Comparison of ENCODE assay signal across 31 cellular contexts in the genomic region with DNA sequence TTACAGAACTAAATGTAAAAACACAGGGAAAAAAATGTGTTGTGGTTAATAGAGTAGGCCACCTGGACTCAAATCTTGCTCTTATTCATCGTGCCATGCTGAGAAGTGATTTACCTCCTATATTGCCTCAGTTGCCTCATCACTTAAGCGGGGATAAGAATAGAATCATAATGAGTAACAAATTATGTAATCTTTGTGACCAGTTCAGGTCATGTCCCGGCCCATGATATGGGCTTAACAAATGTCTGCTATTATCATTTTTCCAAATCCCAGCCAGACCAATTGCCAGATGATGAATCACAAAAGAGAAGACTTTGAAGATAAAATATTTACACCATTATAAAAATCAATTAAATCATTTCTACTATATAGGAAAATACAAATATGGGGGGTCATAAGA.
"Had no signal": no experiment of that assay in that cellular context is flagged by ENCODE, and none has a peak within 500 bp of the region (broad histone marks: within the 10 kb centered on the region; RNA-seq: fewer than 3 reads in every experiment).

No MANE protein-coding gene starts in this region.

- H3K36me3 Mint-ChIP-seq: activated CD4-positive, alpha-beta memory T cell treated with anti-CD3 and anti-CD28 coated beads for 36 hours; activated CD8-positive, alpha-beta memory T cell treated with anti-CD3 and anti-CD28 coated beads, Interleukin-2, amount 10 ng/mL, durations not matched to agents 7 days and 5 days; activated naive CD4-positive, alpha-beta T cell treated with anti-CD3 and anti-CD28 coated beads, Interleukin-2, amount 10 ng/mL, durations not matched to agents 7 days and 5 days; activated naive CD4-positive, alpha-beta T cell treated with anti-CD3 and anti-CD28 coated beads, Interleukin-2, amount 50 U/mL, for 72 hours; activated naive CD8-positive, alpha-beta T cell treated with anti-CD3 and anti-CD28 coated beads, Interleukin-2, amount 10 ng/mL, durations not matched to agents 7 days and 5 days; T-cell had no signal

- H3K4me1 Mint-ChIP-seq: activated CD4-positive, alpha-beta T cell treated with anti-CD3 and anti-CD28 coated beads for 36 hours; activated CD4-positive, alpha-beta T cell treated with anti-CD3 and anti-CD28 coated beads, Interleukin-2, amount 10 ng/mL, durations not matched to agents 24 days and 14 days; activated CD8-positive, alpha-beta memory T cell treated with anti-CD3 and anti-CD28 coated beads, Interleukin-2, amount 10 ng/mL, durations not matched to agents 7 days and 5 days; activated naive CD4-positive, alpha-beta T cell treated with anti-CD3 and anti-CD28 coated beads, Interleukin-2, amount 10 ng/mL, durations not matched to agents 7 days and 5 days; activated naive CD8-positive, alpha-beta T cell treated with anti-CD3 and anti-CD28 coated beads, Interleukin-2, amount 10 ng/mL, durations not matched to agents 7 days and 5 days; T-cell; T-helper 17 cell had no signal

- H3K4me3 Mint-ChIP-seq: activated CD4-positive, alpha-beta memory T cell treated with anti-CD3 and anti-CD28 coated beads for 36 hours; activated CD4-positive, alpha-beta T cell treated with anti-CD3 and anti-CD28 coated beads for 36 hours; activated CD4-positive, alpha-beta T cell treated with anti-CD3 and anti-CD28 coated beads, Interleukin-2, amount 10 ng/mL, durations not matched to agents 24 days and 14 days; activated CD8-positive, alpha-beta memory T cell treated with anti-CD3 and anti-CD28 coated beads, Interleukin-2, amount 10 ng/mL, durations not matched to agents 7 days and 5 days; activated CD8-positive, alpha-beta T cell treated with anti-CD3 and anti-CD28 coated beads, Interleukin-2, amount 10 ng/mL, durations not matched to agents 7 days and 5 days; activated naive CD4-positive, alpha-beta T cell treated with anti-CD3 and anti-CD28 coated beads, Interleukin-2, amount 10 ng/mL, durations not matched to agents 7 days and 5 days; activated naive CD8-positive, alpha-beta T cell treated with anti-CD3 and anti-CD28 coated beads, Interleukin-2, amount 10 ng/mL, durations not matched to agents 7 days and 5 days; activated T-cell treated with anti-CD3 and anti-CD28 coated beads, Interleukin-2, amount 50 U/mL, for 24 hours; activated T-cell treated with anti-CD3 and anti-CD28 coated beads, Interleukin-2, amount 50 U/mL, for 72 hours; endodermal cell; T-cell; T-helper 17 cell; T-helper 2 cell treated with Interferon-gamma antibody and Interleukin-4, amounts not matched to agents 5 μg/mL and 100 μg/mL, for 36 hours had no signal

- H3K27me3 ChIP-seq: ascending aorta, cardiac muscle cell, colonic mucosa, foreskin keratinocyte, gastrocnemius medialis, heart left ventricle had no signal

- H3K4me3 ChIP-seq: ascending aorta, cardiac muscle cell, colonic mucosa, gastrocnemius medialis, heart left ventricle had no signal

- DNase-seq: activated CD4-positive, alpha-beta memory T cell treated with anti-CD3 and anti-CD28 coated beads for 36 hours; activated CD4-positive, alpha-beta T cell treated with anti-CD3 and anti-CD28 coated beads for 36 hours; activated CD4-positive, alpha-beta T cell treated with anti-CD3 and anti-CD28 coated beads, Interleukin-2, amount 10 ng/mL, durations not matched to agents 24 days and 14 days; activated CD4-positive, CD25-positive, alpha-beta regulatory T cell; activated CD4-positive, CD25-positive, alpha-beta regulatory T cell treated with anti-CD3 and anti-CD28 coated beads, Interleukin-2, amount 50 U/mL, for 72 hours; activated CD8-positive, alpha-beta memory T cell treated with anti-CD3 and anti-CD28 coated beads, Interleukin-2, amount 10 ng/mL, durations not matched to agents 7 days and 5 days; activated CD8-positive, alpha-beta memory T cell treated with anti-CD3 and anti-CD28 coated beads, Interleukin-2, amount 50 U/mL, for 4 hours; activated CD8-positive, alpha-beta T cell treated with anti-CD3 and anti-CD28 coated beads, Interleukin-2, amount 10 ng/mL, durations not matched to agents 7 days and 5 days; activated gamma-delta T cell; activated naive CD4-positive, alpha-beta T cell; activated naive CD4-positive, alpha-beta T cell treated with anti-CD3 and anti-CD28 coated beads, Interleukin-2, amount 10 ng/mL, durations not matched to agents 7 days and 5 days; activated naive CD8-positive, alpha-beta T cell treated with anti-CD3 and anti-CD28 coated beads, Interleukin-2, amount 10 ng/mL, durations not matched to agents 7 days and 5 days; activated T-cell treated with anti-CD3 and anti-CD28 coated beads, Interleukin-2, amount 50 U/mL, for 24 hours; activated T-cell treated with anti-CD3 and anti-CD28 coated beads, Interleukin-2, amount 50 U/mL, for 72 hours; central memory CD4-positive, alpha-beta T cell; cerebellar nuclear complex; colonic mucosa; effector memory CD4-positive, alpha-beta T cell; endodermal cell; foreskin keratinocyte; gastrocnemius medialis; glutamatergic neuron; heart left ventricle; SW 1271; T-cell; T-helper 17 cell; T1000 had no signal

- H3K27ac Mint-ChIP-seq: activated CD4-positive, alpha-beta memory T cell treated with anti-CD3 and anti-CD28 coated beads for 36 hours; activated CD4-positive, alpha-beta T cell treated with anti-CD3 and anti-CD28 coated beads for 36 hours; activated CD4-positive, alpha-beta T cell treated with anti-CD3 and anti-CD28 coated beads, Interleukin-2, amount 10 ng/mL, durations not matched to agents 24 days and 14 days; activated CD8-positive, alpha-beta memory T cell treated with anti-CD3 and anti-CD28 coated beads, Interleukin-2, amount 10 ng/mL, durations not matched to agents 7 days and 5 days; activated CD8-positive, alpha-beta T cell treated with anti-CD3 and anti-CD28 coated beads, Interleukin-2, amount 10 ng/mL, durations not matched to agents 7 days and 5 days; activated naive CD4-positive, alpha-beta T cell treated with anti-CD3 and anti-CD28 coated beads, Interleukin-2, amount 10 ng/mL, durations not matched to agents 7 days and 5 days; activated naive CD4-positive, alpha-beta T cell treated with anti-CD3 and anti-CD28 coated beads, Interleukin-2, amount 50 U/mL, for 72 hours; activated naive CD8-positive, alpha-beta T cell treated with anti-CD3 and anti-CD28 coated beads, Interleukin-2, amount 10 ng/mL, durations not matched to agents 7 days and 5 days; activated T-cell treated with anti-CD3 and anti-CD28 coated beads, Interleukin-2, amount 50 U/mL, for 24 hours; activated T-cell treated with anti-CD3 and anti-CD28 coated beads, Interleukin-2, amount 50 U/mL, for 72 hours; endodermal cell; T-cell; T-helper 17 cell; T-helper 2 cell treated with Interferon-gamma antibody and Interleukin-4, amounts not matched to agents 5 μg/mL and 100 μg/mL, for 36 hours had no signal

- H3K27me3 Mint-ChIP-seq: activated CD4-positive, alpha-beta memory T cell treated with anti-CD3 and anti-CD28 coated beads for 36 hours; activated CD4-positive, alpha-beta T cell treated with anti-CD3 and anti-CD28 coated beads, Interleukin-2, amount 10 ng/mL, durations not matched to agents 24 days and 14 days; activated CD8-positive, alpha-beta memory T cell treated with anti-CD3 and anti-CD28 coated beads, Interleukin-2, amount 10 ng/mL, durations not matched to agents 7 days and 5 days; activated naive CD4-positive, alpha-beta T cell treated with anti-CD3 and anti-CD28 coated beads, Interleukin-2, amount 10 ng/mL, durations not matched to agents 7 days and 5 days; activated naive CD8-positive, alpha-beta T cell treated with anti-CD3 and anti-CD28 coated beads, Interleukin-2, amount 10 ng/mL, durations not matched to agents 7 days and 5 days; activated T-cell treated with anti-CD3 and anti-CD28 coated beads, Interleukin-2, amount 50 U/mL, for 24 hours; T-helper 17 cell had no signal

- H3K36me3 ChIP-seq: ascending aorta, cardiac muscle cell, colonic mucosa, gastrocnemius medialis, heart left ventricle had no signal

- H3K9me3 Mint-ChIP-seq: activated CD4-positive, alpha-beta memory T cell treated with anti-CD3 and anti-CD28 coated beads for 36 hours; activated CD4-positive, alpha-beta T cell treated with anti-CD3 and anti-CD28 coated beads, Interleukin-2, amount 10 ng/mL, durations not matched to agents 24 days and 14 days; activated naive CD4-positive, alpha-beta T cell treated with anti-CD3 and anti-CD28 coated beads, Interleukin-2, amount 10 ng/mL, durations not matched to agents 7 days and 5 days; activated naive CD8-positive, alpha-beta T cell treated with anti-CD3 and anti-CD28 coated beads, Interleukin-2, amount 10 ng/mL, durations not matched to agents 7 days and 5 days; activated T-cell treated with anti-CD3 and anti-CD28 coated beads, Interleukin-2, amount 50 U/mL, for 24 hours; activated T-cell treated with anti-CD3 and anti-CD28 coated beads, Interleukin-2, amount 50 U/mL, for 72 hours; endodermal cell; T-helper 2 cell treated with Interferon-gamma antibody and Interleukin-4, amounts not matched to agents 5 μg/mL and 100 μg/mL, for 36 hours had no signal
